Comparison of ENCODE assay signal across 8 cellular contexts in the genomic region with DNA sequence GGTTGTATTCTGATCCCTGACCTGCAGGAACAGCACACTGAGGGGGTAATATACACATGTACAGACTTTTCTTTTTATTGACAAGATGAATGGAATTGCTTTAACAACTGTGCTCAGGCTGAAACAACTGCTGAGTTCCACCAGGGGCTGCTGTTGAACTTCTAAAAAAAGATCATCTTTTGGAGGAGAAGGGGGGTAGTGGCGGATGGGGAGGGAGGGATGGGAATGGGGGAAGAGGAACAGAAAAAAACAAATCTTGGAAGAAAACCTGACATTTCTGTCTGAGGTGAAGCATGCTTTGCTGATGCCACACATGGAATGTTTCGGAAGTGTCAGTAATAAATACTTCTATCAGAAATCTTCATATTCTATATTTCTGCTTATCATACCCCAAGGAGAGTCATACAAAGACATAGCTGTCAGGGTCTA.
DNase-seq lines count a peak whose midpoint lies in the region; ATAC-seq and TF ChIP-seq lines count a peak whose summit lies in the region.

No MANE protein-coding gene starts in this region.

- ATAC-seq in body of pancreas (peak; percentile 45), left colon (peak; percentile 72), HG02885 (IDR thresholded peaks at IDR 0.05; ENCODE audit: poor library complexity, unreplicated experiment) (no peak), HG03457 (IDR thresholded peaks at IDR 0.05; ENCODE audit: unreplicated experiment) (no peak)

- H3K36me3 ChIP-seq in body of pancreas (replicated peaks in 1 of 2; ENCODE audit: insufficient read depth in 1 of 2, low read depth in 2 of 2): no peaks in the 10 kb centered on the region

- 29% methylated on average over 2 of the region's 2 CpGs for WGBS in body of pancreas, 2 donors

- H3K4me1 ChIP-seq in body of pancreas: no peaks in the 10 kb centered on the region

- no peaks in the 10 kb centered on the region for H3K9me3 ChIP-seq in body of pancreas

- no peak overlapping the region for H3K27ac ChIP-seq in body of pancreas

- intact Hi-C loops in body of pancreas (cut with DNase I): no loop called here
- intact Hi-C loops in left colon (cut with DNase I, micrococcal nuclease): no loop called here

- H3K27me3 ChIP-seq in body of pancreas: peaks cover 0 to 4% of the 10 kb centered on the region in 2 donors

- TF ChIP-seq CTCF in GM12865 (IDR thresholded peaks at IDR 0.05; ENCODE audit: insufficient read depth, low read depth, low read length, missing control alignments) (peak; percentile 37), body of pancreas (IDR thresholded peaks at IDR 0.05) (peak; percentile 19 to 61 (median 51))

- TF ChIP-seq POLR2A in body of pancreas (IDR thresholded peaks at IDR 0.05): no peak

- DNase-seq in GM12865 (ENCODE audit: low read depth): peak; percentile 5
- DNase-seq in NCI-H2107 (lab: John Stamatoyannopoulos, UW): peak; percentile 7
- DNase-seq in body of pancreas: peak in 3 of 4 donors; percentile 15 to 43 (median 40)
- DNase-seq in left colon: peak in 1 of 2 donors; percentile 11
- no peak for DNase-seq in T-helper 2 cell
- no peak for DNase-seq in dedifferentiated amniotic fluid mesenchymal stem cell (ENCODE audit: extremely low spot score)

- no peak overlapping the region for H3K4me3 ChIP-seq in GM12865 (ENCODE audit: low read depth, low read length)
- no peak overlapping the region for H3K4me3 ChIP-seq in body of pancreas

Comparison
In these comparisons a context has a peak if more than half of its experiments do, and no peak if none do; other contexts are left out.
1. DNase-seq: peak in GM12865 (single experiment), NCI-H2107 (single experiment) and body of pancreas (3 of 4); none in T-helper 2 cell (0 of 5) and dedifferentiated amniotic fluid mesenchymal stem cell (single experiment).
2. ATAC-seq: peak in body of pancreas (single experiment) and left colon (single experiment); none in HG02885 (single experiment) and HG03457 (single experiment).